8 cellular contexts compared by ENCODE assay signal in genomic region chr6:170584181-170584953, GRCh38. TPM values are rescaled to one million over a fixed set of nuclear protein-coding genes. Genes with fewer than 3 reads are reported as not detected.
A peak's percentile ranks its signal among the peaks of the same experiment; 100 is the strongest.
DNase-seq lines count a peak whose midpoint lies in the region; ATAC-seq and TF ChIP-seq lines count a peak whose summit lies in the region.

Gene PDCD2 (minus strand): TSS chr6:170584637. CDS start chr6:170584581, 56 bp downstream.

- peaks cover 2% of the 10 kb centered on the region for H3K27me3 Mint-ChIP-seq in activated CD4-positive, alpha-beta memory T cell treated with anti-CD3 and anti-CD28 coated beads for 36 hours

- POLR2A ChIA-PET in activated CD4-positive, alpha-beta memory T cell treated with anti-CD3 and anti-CD28 coated beads for 36 hours (lab: Charles Lee): interaction anchor here (1.1 to 2.5 kb wide), 5 partner anchors 28 to 883 kb away, joined by 3 to 21 read pairs (median 8); partner anchors contain the start of genes C6orf120, PSMB1, TBP and WDR27

- intact Hi-C loops in activated CD4-positive, alpha-beta memory T cell treated with anti-CD3 and anti-CD28 coated beads for 36 hours (cut with micrococcal nuclease): loop anchor here (1.0 kb wide), 1 partner anchor 30 kb away; the partner anchor contains the start of gene TBP
- intact Hi-C loops in dorsolateral prefrontal cortex (cut with DNase I): loop anchor here (1.0 to 2.0 kb wide), 2 partner anchors 30 kb away; partner anchors contain the start of gene TBP (in 2 of the 2)
- intact Hi-C loops in lower leg skin (cut with DNase I; ENCODE audit: low total_unique reads): no loop called here

- H3K9me3 Mint-ChIP-seq in activated CD4-positive, alpha-beta memory T cell treated with anti-CD3 and anti-CD28 coated beads for 36 hours: no peaks in the 10 kb centered on the region

- peaks cover 35% of the 10 kb centered on the region for H3K36me3 Mint-ChIP-seq in activated CD4-positive, alpha-beta memory T cell treated with anti-CD3 and anti-CD28 coated beads for 36 hours

- TF ChIP-seq POLR2A in lower leg skin (IDR thresholded peaks at IDR 0.05): no peak

- H3K27ac ChIP-seq in dorsolateral prefrontal cortex: peak within 1 kb of the TSS; percentile 20 to 95 (median 84)

- no peaks in the 10 kb centered on the region for H3K27me3 ChIP-seq in dorsolateral prefrontal cortex

- H3K4me3 Mint-ChIP-seq in activated CD4-positive, alpha-beta memory T cell treated with anti-CD3 and anti-CD28 coated beads for 36 hours: peak within 1 kb of the TSS; percentile 99

- TF ChIP-seq CTCF in dorsolateral prefrontal cortex (IDR thresholded peaks at IDR 0.05 in 54 of 56, conservative IDR thresholded peaks at IDR 0.05 in 2 of 56; ENCODE audit: low read depth in 1 of 56, partially characterized antibody in 56 of 56) (peak in 23 of 56 donors; percentile 9 to 44 (median 22)), lower leg skin (IDR thresholded peaks at IDR 0.05) (no peak)

- DNase-seq in CD1c-positive myeloid dendritic cell (ENCODE audit: extremely low spot score) (peak; percentile 95), NCI-H82 (lab: John Stamatoyannopoulos, UW) (peak; percentile 98), dorsolateral prefrontal cortex (peak; percentile 75 to 96 (median 92)), lower leg skin (ENCODE audit: low spot score in 2 of 2) (peak; percentile 90 to 98)
- DNase-seq in activated CD4-positive, alpha-beta memory T cell treated with anti-CD3 and anti-CD28 coated beads for 36 hours: peak; percentile 95
- DNase-seq in stimulated activated CD4-positive, alpha-beta T cell treated with anti-CD3 and anti-CD28 coated beads, Interleukin-4, amount 100 ng/mL, for 48 hours (ENCODE audit: low read depth in 2 of 2): peak; percentile 87 to 91

- H3K4me3 ChIP-seq in dorsolateral prefrontal cortex (peak within 1 kb of the TSS; percentile 62 to 100 (median 89)), lower leg skin (ENCODE audit: low read depth, poor library complexity, severe bottlenecking) (peak within 1 kb of the TSS; percentile 96)

- ATAC-seq in GM19438 (IDR thresholded peaks at IDR 0.05; ENCODE audit: low read depth, unreplicated experiment) (peak; percentile 94), HG03575 (IDR thresholded peaks at IDR 0.05; ENCODE audit: extremely low read depth, insufficient number of reproducible peaks, low FRiP score, unreplicated experiment) (peak; percentile 77)

- CTCF ChIA-PET in activated CD4-positive, alpha-beta memory T cell treated with anti-CD3 and anti-CD28 coated beads for 36 hours (lab: Charles Lee): interaction anchor here (0.7 to 1.7 kb wide), 7 partner anchors 9 to 833 kb away, joined by 3 to 12 read pairs (median 3); partner anchors contain the start of genes DYNLT2, ERMARD, PSMB1 and TBP

- peaks cover 35% of the 10 kb centered on the region for H3K4me1 Mint-ChIP-seq in activated CD4-positive, alpha-beta memory T cell treated with anti-CD3 and anti-CD28 coated beads for 36 hours (ENCODE audit: low read depth)

- H3K27ac Mint-ChIP-seq in activated CD4-positive, alpha-beta memory T cell treated with anti-CD3 and anti-CD28 coated beads for 36 hours: peak within 1 kb of the TSS; percentile 96

- 0 to 1% methylated on average over 41 to 75 of the region's 81 CpGs for WGBS in lower leg skin, 2 donors

RNA-seq across cellular contexts. Expression of gene PDCD2, which starts in this region (rescaled TPM):
- 100 to 1,000 TPM; 120 to 126 TPM for total RNA-seq in activated CD4-positive, alpha-beta memory T cell treated with anti-CD3 and anti-CD28 coated beads for 36 hours
- total RNA-seq in dorsolateral prefrontal cortex (10 to 100 TPM; 18.2 to 38.8 (median 28.9) TPM), lower leg skin (10 to 100 TPM; 62.0 to 86.3 (median 75.6) TPM)

Comparison
In these comparisons a context has a peak if more than half of its experiments do, and no peak if none do; other contexts are left out.
1. Peak in every context shown above with its lines: DNase-seq, ATAC-seq, H3K4me3 ChIP-seq and H3K27ac ChIP-seq.